Comparison of ENCODE assay signal across 10 cellular contexts in the genomic region with DNA sequence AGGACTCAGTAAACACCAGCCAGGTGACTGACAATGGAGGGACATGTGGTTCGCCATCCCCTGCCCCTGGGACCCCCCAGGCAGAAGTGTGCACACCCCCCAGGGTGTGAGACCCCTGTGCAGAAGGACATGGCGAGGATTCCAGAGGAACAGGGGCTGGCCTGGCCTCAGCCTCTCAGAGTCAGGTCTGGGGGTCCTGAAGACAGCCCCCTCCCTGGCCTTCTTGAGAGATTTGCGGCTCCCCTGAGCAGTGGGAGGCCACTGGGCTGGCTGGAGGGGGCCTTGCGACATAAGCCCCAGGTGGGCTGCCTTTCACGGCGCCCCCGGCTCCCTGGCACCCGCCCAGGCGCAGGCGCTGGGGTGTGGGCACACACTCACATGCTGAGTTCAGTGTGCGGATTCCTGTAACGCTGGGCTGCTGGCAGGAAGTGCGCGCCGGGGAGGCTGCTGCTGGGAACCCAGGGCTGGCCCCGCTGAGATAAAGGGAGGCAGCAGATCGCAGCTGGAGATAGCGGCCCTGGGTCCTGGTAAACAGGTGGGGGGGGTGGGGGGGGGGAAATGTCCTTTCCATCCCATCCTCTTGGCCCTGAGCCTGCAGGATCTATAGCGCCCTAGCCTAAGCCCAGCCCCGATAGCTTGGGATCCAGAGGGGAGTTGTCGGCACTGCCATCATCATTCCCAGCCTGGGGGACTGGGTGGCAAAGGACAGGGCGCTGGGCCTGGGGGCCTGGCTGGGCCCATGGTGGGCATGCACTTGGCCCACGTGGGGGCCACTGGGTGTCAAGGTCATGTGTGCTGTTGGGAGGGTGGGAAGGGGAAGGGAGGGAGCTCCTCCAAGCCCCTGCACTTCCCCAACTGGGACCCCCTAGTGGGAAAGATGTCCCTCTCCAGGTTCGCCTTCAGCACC. TPM values are rescaled to one million over a fixed set of nuclear protein-coding genes. Genes with fewer than 3 reads are reported as not detected.
A peak's percentile ranks its signal among the peaks of the same experiment; 100 is the strongest.
DNase-seq lines count a peak whose midpoint lies in the region; ATAC-seq and TF ChIP-seq lines count a peak whose summit lies in the region.
"Had no signal": no experiment of that assay in that cellular context is flagged by ENCODE, and none has a peak within 500 bp of the region (broad histone marks: within the 10 kb centered on the region; RNA-seq: fewer than 3 reads in every experiment).

No MANE protein-coding gene starts in this region.

- peak overlapping the region; percentile 56 for H3K4me3 Mint-ChIP-seq in activated CD8-positive, alpha-beta T cell treated with anti-CD3 and anti-CD28 coated beads for 36 hours

- H3K36me3 Mint-ChIP-seq in activated CD8-positive, alpha-beta T cell treated with anti-CD3 and anti-CD28 coated beads for 36 hours (ENCODE audit: low read depth): no peaks in the 10 kb centered on the region

- CTCF ChIA-PET in activated CD8-positive, alpha-beta T cell treated with anti-CD3 and anti-CD28 coated beads for 36 hours (lab: Charles Lee): interaction anchor here (0.6 to 3.5 kb wide), 4 partner anchors 8 to 173 kb away, joined by 3 to 15 read pairs (median 3); no protein-coding TSS in a partner anchor

- H3K4me1 Mint-ChIP-seq in activated CD8-positive, alpha-beta T cell treated with anti-CD3 and anti-CD28 coated beads for 36 hours (ENCODE audit: low read depth): peaks cover 34% of the 10 kb centered on the region

- POLR2A ChIA-PET in activated CD8-positive, alpha-beta T cell treated with anti-CD3 and anti-CD28 coated beads for 36 hours (lab: Charles Lee): interaction anchor here (1.3 to 1.4 kb wide), 2 partner anchors 12 to 167 kb away, joined by 4 read pairs; no protein-coding TSS in a partner anchor

- H3K9me3 ChIP-seq in gastroesophageal sphincter: no peaks in the 10 kb centered on the region
- no peaks in the 10 kb centered on the region for H3K9me3 ChIP-seq in vagina

- H3K4me3 ChIP-seq in gastroesophageal sphincter (no peak overlapping the region), vagina (no peak overlapping the region)

- no peak for TF ChIP-seq POLR2A in gastroesophageal sphincter (IDR thresholded peaks at IDR 0.05)
- TF ChIP-seq POLR2A in vagina (IDR thresholded peaks at IDR 0.05): no peak

- H3K36me3 ChIP-seq in gastroesophageal sphincter (no peaks in the 10 kb centered on the region), vagina (no peaks in the 10 kb centered on the region)

- peak; percentile 61 for ATAC-seq in activated CD8-positive, alpha-beta T cell treated with anti-CD3 and anti-CD28 coated beads for 36 hours
- ATAC-seq in gastroesophageal sphincter (no peak), GM21723 (IDR thresholded peaks at IDR 0.05; ENCODE audit: unreplicated experiment) (no peak)

- H3K27me3 Mint-ChIP-seq in activated CD8-positive, alpha-beta T cell treated with anti-CD3 and anti-CD28 coated beads for 36 hours: no peaks in the 10 kb centered on the region

- no peak for TF ChIP-seq EP300 in gastroesophageal sphincter (IDR thresholded peaks at IDR 0.05)

- TF ChIP-seq CTCF in activated CD8-positive, alpha-beta T cell treated with anti-CD3 and anti-CD28 coated beads for 36 hours (IDR thresholded peaks at IDR 0.05): no peak
- no peak for TF ChIP-seq CTCF in gastroesophageal sphincter (IDR thresholded peaks at IDR 0.05)
- no peak for TF ChIP-seq CTCF in vagina (IDR thresholded peaks at IDR 0.05)

- H3K27ac Mint-ChIP-seq in activated CD8-positive, alpha-beta T cell treated with anti-CD3 and anti-CD28 coated beads for 36 hours: peak overlapping the region; percentile 71

- H3K4me1 ChIP-seq in gastroesophageal sphincter (peaks cover 0 to 29% (median 0%) of the 10 kb centered on the region in 3 donors), vagina (peaks cover 17% of the 10 kb centered on the region)

- H3K9me3 Mint-ChIP-seq in activated CD8-positive, alpha-beta T cell treated with anti-CD3 and anti-CD28 coated beads for 36 hours: no peaks in the 10 kb centered on the region

- H3K27ac ChIP-seq in gastroesophageal sphincter: peak overlapping the region in 3 of 4 donors; percentile 56 to 69 (median 67)
- H3K27ac ChIP-seq in vagina: no peak overlapping the region
- H3K27ac ChIP-seq: 22Rv1 had no signal

- H3K27me3 ChIP-seq in gastroesophageal sphincter (peaks cover 8% of the 10 kb centered on the region), vagina (no peaks in the 10 kb centered on the region)

- DNase-seq in DMS 273 (lab: John Stamatoyannopoulos, UW; ENCODE audit: unreplicated experiment) (peak; percentile 45), DMS 273 treated with DMSO at 0.1 percent for 48 hours (lab: John Stamatoyannopoulos, UW) (no peak), vagina (ENCODE audit: extremely low spot score in 2 of 2) (no peak), NCI-H1436 (lab: John Stamatoyannopoulos, UW) (no peak)
- DNase-seq in activated CD8-positive, alpha-beta T cell treated with anti-CD3 and anti-CD28 coated beads for 36 hours: peak; percentile 80
- DNase-seq in stimulated activated CD4-positive, alpha-beta T cell treated with anti-CD3 and anti-CD28 coated beads, Interleukin-1b, Interleukin-23, amount 100 ng/mL, for 4 hours (ENCODE audit: low read depth in 2 of 2): peak; percentile 60 to 67

- intact Hi-C loops in activated CD8-positive, alpha-beta T cell treated with anti-CD3 and anti-CD28 coated beads for 36 hours (cut with micrococcal nuclease): no loop called here
- intact Hi-C loops in vagina (cut with DNase I): loop anchor here (10.0 kb wide), 1 partner anchor 166 kb away; no protein-coding TSS in a partner anchor

- 40% methylated on average over 1 of the region's 24 CpGs; no CpG with 5 or more reads in 1 of the 2 donors for WGBS in gastroesophageal sphincter (ENCODE audit: low coverage in 1 of 2), 2 donors

RNA-seq across cellular contexts. Expression of gene TMEM235, which starts 27.1 kb away (rescaled TPM):
- total RNA-seq in activated CD8-positive, alpha-beta T cell treated with anti-CD3 and anti-CD28 coated beads for 36 hours: not detected
- total RNA-seq in gastroesophageal sphincter (not detected), vagina (not detected)
- total RNA-seq: SK-MEL-5 had no signal

RNA-seq across cellular contexts. Expression of gene BIRC5, which starts 44.5 kb away (rescaled TPM):
- total RNA-seq in activated CD8-positive, alpha-beta T cell treated with anti-CD3 and anti-CD28 coated beads for 36 hours: 10 to 100 TPM; 90.6 to 93.7 TPM
- total RNA-seq in gastroesophageal sphincter (1 to 10 TPM in 1 of 4 donors, under 1 TPM in 1, not detected in 2; 0.27 to 1.6 TPM), vagina (3.4 TPM)

Comparison
In these comparisons a context has a peak if more than half of its experiments do, and no peak if none do; other contexts are left out.
1. DNase-seq: peak in DMS 273 (single experiment), activated CD8-positive, alpha-beta T cell treated with anti-CD3 and anti-CD28 coated beads for 36 hours (single experiment) and stimulated activated CD4-positive, alpha-beta T cell treated with anti-CD3 and anti-CD28 coated beads, Interleukin-1b, Interleukin-23, amount 100 ng/mL, for 4 hours (2 of 2); none in DMS 273 treated with DMSO at 0.1 percent for 48 hours (single experiment), vagina (0 of 2) and NCI-H1436 (single experiment).
2. RNA of gene BIRC5, which starts 44.5 kb away (total RNA-seq): 90.6 to 93.7 TPM in activated CD8-positive, alpha-beta T cell treated with anti-CD3 and anti-CD28 coated beads for 36 hours; 3.4 TPM in vagina (single experiment) and 0.27 to 1.6 TPM in gastroesophageal sphincter; every median in the first group is over 10 times any median in the second.